8 cellular contexts compared by ENCODE assay signal in genomic region chr17:42677012-42677857, GRCh38. TPM values are rescaled to one million over a fixed set of nuclear protein-coding genes. Genes with fewer than 3 reads are reported as not detected.
DNase-seq lines count a peak whose midpoint lies in the region; ATAC-seq and TF ChIP-seq lines count a peak whose summit lies in the region.

No MANE protein-coding gene starts in this region.

- peak; percentile 98 for DNase-seq in Daoy (ENCODE audit: low read depth)
- peak; percentile 99 for DNase-seq in H7
- peak; percentile 98 for DNase-seq in M059J (ENCODE audit: low read depth)
- peak; percentile 97 to 98 for DNase-seq in SHP77 (lab: John Stamatoyannopoulos, UW)
- peak; percentile 99 for DNase-seq in activated effector memory CD4-positive, alpha-beta T cell treated with anti-CD3 and anti-CD28 coated beads, Interleukin-2, amount 50 U/mL, for 16 hours
- DNase-seq in fibroblast of pulmonary artery (ENCODE audit: low read depth) = peak; percentile 100
- peak; percentile 84 to 98 (median 94) for DNase-seq in naive thymus-derived CD8-positive, alpha-beta T cell

- H3K27me3 Mint-ChIP-seq in naive thymus-derived CD8-positive, alpha-beta T cell = peaks cover 16 to 48% (median 24%) of the 10 kb centered on the region in 5 donors
- H3K27me3 Mint-ChIP-seq in stimulated activated memory B cell treated with anti-CD40 and anti-IgM and Interleukin-4, amounts not matched to agents 10 μg/mL and 1 μg/mL and 100 μg/mL, for 72 hours = peaks cover 33% of the 10 kb centered on the region

- peak overlapping the region in 8 of 10 donors; percentile 71 to 90 (median 80) for H3K27ac Mint-ChIP-seq in naive thymus-derived CD8-positive, alpha-beta T cell
- H3K27ac Mint-ChIP-seq in stimulated activated memory B cell treated with anti-CD40 and anti-IgM and Interleukin-4, amounts not matched to agents 10 μg/mL and 1 μg/mL and 100 μg/mL, for 72 hours = peak overlapping the region; percentile 2

- H3K4me3 ChIP-seq in H7 (ENCODE audit: insufficient read depth, low read depth, low read length) = peak overlapping the region; percentile 74
- peak overlapping the region; percentile 91 for H3K4me3 ChIP-seq in fibroblast of pulmonary artery (replicated peaks; ENCODE audit: low read depth, low read length)

- TF ChIP-seq CTCF in fibroblast of pulmonary artery (IDR thresholded peaks at IDR 0.05; ENCODE audit: low read length, missing control alignments) = no peak

- H3K4me3 Mint-ChIP-seq in naive thymus-derived CD8-positive, alpha-beta T cell = peak overlapping the region; percentile 82 to 93 (median 92)
- H3K4me3 Mint-ChIP-seq in stimulated activated memory B cell treated with anti-CD40 and anti-IgM and Interleukin-4, amounts not matched to agents 10 μg/mL and 1 μg/mL and 100 μg/mL, for 72 hours = peak overlapping the region; percentile 80

- peaks cover 24 to 57% (median 56%) of the 10 kb centered on the region in 4 donors for H3K4me1 Mint-ChIP-seq in naive thymus-derived CD8-positive, alpha-beta T cell
- peaks cover 64% of the 10 kb centered on the region for H3K4me1 Mint-ChIP-seq in stimulated activated memory B cell treated with anti-CD40 and anti-IgM and Interleukin-4, amounts not matched to agents 10 μg/mL and 1 μg/mL and 100 μg/mL, for 72 hours

- H3K9me3 Mint-ChIP-seq in naive thymus-derived CD8-positive, alpha-beta T cell = peaks cover 0 to 4% (median 0%) of the 10 kb centered on the region in 9 donors
- no peaks in the 10 kb centered on the region for H3K9me3 Mint-ChIP-seq in stimulated activated memory B cell treated with anti-CD40 and anti-IgM and Interleukin-4, amounts not matched to agents 10 μg/mL and 1 μg/mL and 100 μg/mL, for 72 hours

- peaks cover 0 to 2% (median 0%) of the 10 kb centered on the region in 3 donors for H3K36me3 Mint-ChIP-seq in naive thymus-derived CD8-positive, alpha-beta T cell
- H3K36me3 Mint-ChIP-seq in stimulated activated memory B cell treated with anti-CD40 and anti-IgM and Interleukin-4, amounts not matched to agents 10 μg/mL and 1 μg/mL and 100 μg/mL, for 72 hours = no peaks in the 10 kb centered on the region

- H3K36me3 ChIP-seq in H7 (replicated peaks; ENCODE audit: control insufficient read depth, insufficient read depth, low read length) = no peaks in the 10 kb centered on the region

- ATAC-seq in naive thymus-derived CD8-positive, alpha-beta T cell = peak; percentile 68 to 85
- ATAC-seq in stimulated activated memory B cell treated with anti-CD40 and anti-IgM and Interleukin-4, amounts not matched to agents 10 μg/mL and 1 μg/mL and 100 μg/mL, for 72 hours = peak; percentile 87

- H3K27me3 ChIP-seq in H7 (ENCODE audit: control insufficient read depth, insufficient read depth, low read length) = peaks cover 45% of the 10 kb centered on the region

- POLR2A ChIA-PET in naive thymus-derived CD8-positive, alpha-beta T cell (lab: Charles Lee) = interaction anchor here (0.7 to 1.9 kb wide), 8 partner anchors 9 to 141 kb away, joined by 3 to 5 read pairs (median 3); partner anchors contain the start of genes EZH1, NAGLU, PSMC3IP and RETREG3

RNA-seq across cellular contexts. Expression of gene PLEKHH3, which starts 0.4 kb away (rescaled TPM):
- 2.5 and 8.9 TPM in 2 replicates for total RNA-seq in Daoy (2014; rRNA removed; shearing (Covaris generic))
- total RNA-seq in H7 (2014; rRNA removed; shearing (Covaris generic)) = 37.2 and 47.2 TPM in 2 replicates
- 14.9 and 17.8 TPM in 2 replicates for total RNA-seq in M059J (2014; rRNA removed; shearing (Covaris generic))
- total RNA-seq in naive thymus-derived CD8-positive, alpha-beta T cell = not detected
- polyA plus RNA-seq in naive thymus-derived CD8-positive, alpha-beta T cell = not detected

RNA-seq across cellular contexts. Expression of gene CCR10, which starts 4.4 kb away (rescaled TPM):
- 0.29 TPM in 1 of 2 replicates, not detected in the other for total RNA-seq in Daoy (2014; rRNA removed; shearing (Covaris generic))
- 4.8 and 6.2 TPM in 2 replicates for total RNA-seq in H7 (2014; rRNA removed; shearing (Covaris generic))
- total RNA-seq in M059J (2014; rRNA removed; shearing (Covaris generic)) = 0.32 TPM in 1 of 2 replicates, not detected in the other
- 1 to 10 TPM; 1.3 to 1.7 TPM for total RNA-seq in naive thymus-derived CD8-positive, alpha-beta T cell
- 1 to 10 TPM in 1 of 3 donors, under 1 TPM in 2; 0.68 to 1.8 (median 0.75) TPM for polyA plus RNA-seq in naive thymus-derived CD8-positive, alpha-beta T cell

RNA-seq across cellular contexts. Expression of gene CNTNAP1, which starts 5.1 kb away (rescaled TPM):
- total RNA-seq in Daoy (2014; rRNA removed; shearing (Covaris generic)) = 2.1 and 7.4 TPM in 2 replicates
- 6.1 and 12.0 TPM in 2 replicates for total RNA-seq in H7 (2014; rRNA removed; shearing (Covaris generic))
- 5.4 and 11.8 TPM in 2 replicates for total RNA-seq in M059J (2014; rRNA removed; shearing (Covaris generic))
- 1 to 10 TPM; 2.7 to 3.0 TPM for total RNA-seq in naive thymus-derived CD8-positive, alpha-beta T cell
- polyA plus RNA-seq in naive thymus-derived CD8-positive, alpha-beta T cell = under 1 TPM in 1 of 3 donors, not detected in 2; 0.05 TPM

RNA-seq across cellular contexts. Expression of gene TUBG2, which starts 18.2 kb away (rescaled TPM):
- total RNA-seq in Daoy (2014; rRNA removed; shearing (Covaris generic)) = 5.8 and 9.0 TPM in 2 replicates
- 15.0 and 20.5 TPM in 2 replicates for total RNA-seq in H7 (2014; rRNA removed; shearing (Covaris generic))
- total RNA-seq in M059J (2014; rRNA removed; shearing (Covaris generic)) = 15.9 and 21.0 TPM in 2 replicates
- 10 to 100 TPM; 18.1 to 22.1 TPM for total RNA-seq in naive thymus-derived CD8-positive, alpha-beta T cell
- 1 to 10 TPM; 4.9 to 6.9 (median 6.0) TPM for polyA plus RNA-seq in naive thymus-derived CD8-positive, alpha-beta T cell

Comparison
In these comparisons a context has a peak if more than half of its experiments do, and no peak if none do; other contexts are left out.
1. Peak in every context shown above with its lines: DNase-seq, ATAC-seq and H3K4me3 ChIP-seq.